ENCODE assay signal across 15 cellular contexts in genomic region chr10:89395141-89395540, GRCh38. TPM values are rescaled to one million over a fixed set of nuclear protein-coding genes. Genes with fewer than 3 reads are reported as not detected.
"Had no signal": no experiment of that assay in that cellular context is flagged by ENCODE, and none has a peak within 500 bp of the region (broad histone marks: within the 10 kb centered on the region; RNA-seq: fewer than 3 reads in every experiment).

No MANE protein-coding gene starts in this region.

- H3K4me3 ChIP-seq: coronary artery, uterus had no signal

- FAIRE-seq: keratinocyte, small intestine had no signal

- H3K27me3 ChIP-seq: gastroesophageal sphincter, left lung, neutrophil, uterus had no signal

- ATAC-seq: gastroesophageal sphincter, left lung, right cardiac atrium had no signal

- H3K36me3 ChIP-seq: gastroesophageal sphincter, left lung, neutrophil, uterus had no signal

- H3K27ac ChIP-seq: coronary artery, epithelial cell of prostate, neutrophil had no signal

- H3K4me1 ChIP-seq: uterus had no signal

- DNase-seq: activated CD4-positive, CD25-positive, alpha-beta regulatory T cell treated with anti-CD3 and anti-CD28 coated beads, Interleukin-2, amount 50 U/mL, for 72 hours; activated effector memory CD4-positive, alpha-beta T cell treated with anti-CD3 and anti-CD28 coated beads, Interleukin-2, amount 50 U/mL, for 16 hours; activated T-cell treated with anti-CD3 and anti-CD28 coated beads, Interleukin-2, amount 50 U/mL, for 1 hour; effector CD8-positive, alpha-beta T cell; left lung; right cardiac atrium; small intestine; uterus had no signal

- H3K9me3 ChIP-seq: gastroesophageal sphincter, left lung, neutrophil, uterus had no signal

RNA-seq across cellular contexts. Expression of gene IFIT1B, which starts 17.3 kb away (rescaled TPM):
- total RNA-seq: activated CD8-positive, alpha-beta memory T cell treated with anti-CD3 and anti-CD28 coated beads for 36 hours; gastroesophageal sphincter; left lung; myocyte; right cardiac atrium had no signal
- polyA plus RNA-seq: keratinocyte, right cardiac atrium, small intestine had no signal
